1 cellular context compared by ENCODE assay signal in the genomic region with DNA sequence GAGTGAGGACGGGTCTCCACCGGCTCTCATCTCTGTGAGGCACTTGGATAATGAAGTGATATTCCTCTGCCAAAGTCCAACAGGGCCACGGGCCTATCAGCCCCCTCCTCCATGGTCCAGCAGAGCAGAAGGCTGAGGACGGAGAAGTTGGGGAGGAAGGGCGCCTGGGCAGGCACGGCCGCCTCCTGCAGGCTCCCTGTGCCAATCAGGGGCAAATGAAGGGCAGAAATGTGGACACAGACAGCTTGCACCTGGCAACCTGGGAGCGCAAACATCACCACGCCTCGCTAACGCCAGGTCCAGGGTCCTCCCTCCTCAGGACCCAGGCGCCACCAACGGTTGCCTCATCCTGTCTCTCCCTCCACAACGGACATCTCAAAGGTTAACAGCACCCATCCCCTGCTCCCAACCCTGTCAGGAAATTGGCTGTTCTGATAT.
TF ChIP-seq lines count a peak whose summit lies in the region.

No MANE protein-coding gene starts in this region.

TF ChIP-seq in HepG2, 621 proteins besides CTCF, POLR2A, EP300 and RAD21 (continued from another document):
- TF ChIP-seq MAZ (IDR thresholded peaks at IDR 0.05; ENCODE audit: borderline replicate concordance, low read depth, low read length) (no peak), MAZ (CRISPR knock-in tag; IDR thresholded peaks at IDR 0.05; ENCODE audit: low read depth) (0 out of 2 replicates have a peak, but pooled peaks have one; percentile 51), ZNF292 (CRISPR knock-in tag; IDR thresholded peaks at IDR 0.05; ENCODE audit: borderline replicate concordance, low read depth) (peak; percentile 92; the same call in 1 of the 2 replicates), ZBTB38 (CRISPR knock-in tag; IDR thresholded peaks at IDR 0.05) (0 out of 2 replicates have a peak, but pooled peaks have one; percentile 41), REL (CRISPR knock-in tag; conservative IDR thresholded peaks at IDR 0.05) (no peak), CREM (IDR thresholded peaks at IDR 0.05) (peak; percentile 63; the same call in 1 of the 2 replicates), CREM (CRISPR knock-in tag; IDR thresholded peaks at IDR 0.05) (no peak), ZNF530 (CRISPR knock-in tag; IDR thresholded peaks at IDR 0.05; ENCODE audit: low read depth) (no peak), ZNF510 (CRISPR knock-in tag; IDR thresholded peaks at IDR 0.05; ENCODE audit: low read depth) (0 out of 2 replicates have a peak, but pooled peaks have one; percentile 36), NRL (CRISPR knock-in tag; IDR thresholded peaks at IDR 0.05; ENCODE audit: borderline replicate concordance) (peak; percentile 62; the same call in 1 of the 2 replicates), DMAP1 (CRISPR knock-in tag; IDR thresholded peaks at IDR 0.05) (peak; percentile 69; the same call in 1 of the 2 replicates), BCL6 (CRISPR knock-in tag; IDR thresholded peaks at IDR 0.05) (peak; percentile 50; the same call in 1 of the 2 replicates), ESRRA (CRISPR knock-in tag; IDR thresholded peaks at IDR 0.05; ENCODE audit: low read depth) (peak; percentile 72; the same call in 1 of the 2 replicates), ERF (CRISPR knock-in tag; IDR thresholded peaks at IDR 0.05) (0 out of 2 replicates have a peak, but pooled peaks have one; percentile 47), ZNF777 (CRISPR knock-in tag; IDR thresholded peaks at IDR 0.05) (0 out of 2 replicates have a peak, but pooled peaks have one; percentile 36), BORCS8-MEF2B (CRISPR knock-in tag; IDR thresholded peaks at IDR 0.05) (no peak), KDM1A (CRISPR knock-in tag; IDR thresholded peaks at IDR 0.05) (0 out of 2 replicates have a peak, but pooled peaks have one; percentile 49), ATF7 (IDR thresholded peaks at IDR 0.05) (no peak), ATF7 (CRISPR knock-in tag; IDR thresholded peaks at IDR 0.05) (0 out of 2 replicates have a peak, but pooled peaks have one; percentile 36), HDAC1 (CRISPR knock-in tag; IDR thresholded peaks at IDR 0.05) (0 out of 2 replicates have a peak, but pooled peaks have one; percentile 39), ZNF629 (CRISPR knock-in tag; conservative IDR thresholded peaks at IDR 0.05) (0 out of 2 replicates have a peak, but pooled peaks have one; percentile 11)
- TF ChIP-seq, protein P1, sequence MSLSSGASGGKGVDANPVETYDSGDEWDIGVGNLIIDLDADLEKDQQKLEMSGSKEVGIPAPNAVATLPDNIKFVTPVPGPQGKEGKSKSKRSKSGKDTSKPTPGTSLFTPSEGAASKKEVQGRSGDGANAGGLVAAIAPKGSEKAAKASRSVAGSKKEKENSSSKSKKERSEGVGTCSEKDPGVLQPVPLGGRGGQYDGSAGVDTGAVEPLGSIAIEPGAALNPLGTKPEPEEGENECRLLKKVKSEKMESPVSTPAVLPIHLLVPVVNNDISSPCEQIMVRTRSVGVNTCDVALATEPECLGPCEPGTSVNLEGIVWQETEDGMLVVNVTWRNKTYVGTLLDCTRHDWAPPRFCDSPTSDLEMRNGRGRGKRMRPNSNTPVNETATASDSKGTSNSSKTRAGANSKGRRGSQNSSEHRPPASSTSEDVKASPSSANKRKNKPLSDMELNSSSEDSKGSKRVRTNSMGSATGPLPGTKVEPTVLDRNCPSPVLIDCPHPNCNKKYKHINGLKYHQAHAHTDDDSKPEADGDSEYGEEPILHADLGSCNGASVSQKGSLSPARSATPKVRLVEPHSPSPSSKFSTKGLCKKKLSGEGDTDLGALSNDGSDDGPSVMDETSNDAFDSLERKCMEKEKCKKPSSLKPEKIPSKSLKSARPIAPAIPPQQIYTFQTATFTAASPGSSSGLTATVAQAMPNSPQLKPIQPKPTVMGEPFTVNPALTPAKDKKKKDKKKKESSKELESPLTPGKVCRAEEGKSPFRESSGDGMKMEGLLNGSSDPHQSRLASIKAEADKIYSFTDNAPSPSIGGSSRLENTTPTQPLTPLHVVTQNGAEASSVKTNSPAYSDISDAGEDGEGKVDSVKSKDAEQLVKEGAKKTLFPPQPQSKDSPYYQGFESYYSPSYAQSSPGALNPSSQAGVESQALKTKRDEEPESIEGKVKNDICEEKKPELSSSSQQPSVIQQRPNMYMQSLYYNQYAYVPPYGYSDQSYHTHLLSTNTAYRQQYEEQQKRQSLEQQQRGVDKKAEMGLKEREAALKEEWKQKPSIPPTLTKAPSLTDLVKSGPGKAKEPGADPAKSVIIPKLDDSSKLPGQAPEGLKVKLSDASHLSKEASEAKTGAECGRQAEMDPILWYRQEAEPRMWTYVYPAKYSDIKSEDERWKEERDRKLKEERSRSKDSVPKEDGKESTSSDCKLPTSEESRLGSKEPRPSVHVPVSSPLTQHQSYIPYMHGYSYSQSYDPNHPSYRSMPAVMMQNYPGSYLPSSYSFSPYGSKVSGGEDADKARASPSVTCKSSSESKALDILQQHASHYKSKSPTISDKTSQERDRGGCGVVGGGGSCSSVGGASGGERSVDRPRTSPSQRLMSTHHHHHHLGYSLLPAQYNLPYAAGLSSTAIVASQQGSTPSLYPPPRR (CRISPR knock-in tag; IDR thresholded peaks at IDR 0.05; ENCODE audit: borderline replicate concordance) = peak; percentile 70; the same call in 1 of the 2 replicates
- TF ChIP-seq, protein P2, sequence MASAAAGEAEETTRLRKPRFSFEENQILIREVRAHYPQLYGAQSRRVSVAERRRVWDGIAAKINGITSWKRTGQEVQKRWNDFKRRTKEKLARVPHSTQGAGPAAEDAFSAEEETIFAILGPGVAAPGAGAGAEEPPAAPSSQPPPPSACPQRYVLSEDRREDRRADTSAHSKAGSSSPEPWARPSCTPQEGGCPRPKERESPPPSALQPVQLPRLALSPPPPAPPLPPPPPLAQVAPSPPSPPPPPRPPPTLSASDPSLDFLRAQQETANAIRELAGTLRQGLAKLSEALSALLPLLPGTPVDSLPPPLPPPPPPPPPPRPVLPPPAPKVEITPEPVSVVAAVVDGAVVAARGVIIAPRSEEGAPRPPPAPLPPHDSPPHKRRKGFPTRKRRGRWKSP (CRISPR knock-in tag; IDR thresholded peaks at IDR 0.05) = peak; percentile 96
- TF ChIP-seq, protein P3, sequence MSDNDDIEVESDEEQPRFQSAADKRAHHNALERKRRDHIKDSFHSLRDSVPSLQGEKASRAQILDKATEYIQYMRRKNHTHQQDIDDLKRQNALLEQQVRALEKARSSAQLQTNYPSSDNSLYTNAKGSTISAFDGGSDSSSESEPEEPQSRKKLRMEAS (IDR thresholded peaks at IDR 0.05) = peak; percentile 37; the same call in 1 of the 2 replicates
- TF ChIP-seq, protein P4, sequence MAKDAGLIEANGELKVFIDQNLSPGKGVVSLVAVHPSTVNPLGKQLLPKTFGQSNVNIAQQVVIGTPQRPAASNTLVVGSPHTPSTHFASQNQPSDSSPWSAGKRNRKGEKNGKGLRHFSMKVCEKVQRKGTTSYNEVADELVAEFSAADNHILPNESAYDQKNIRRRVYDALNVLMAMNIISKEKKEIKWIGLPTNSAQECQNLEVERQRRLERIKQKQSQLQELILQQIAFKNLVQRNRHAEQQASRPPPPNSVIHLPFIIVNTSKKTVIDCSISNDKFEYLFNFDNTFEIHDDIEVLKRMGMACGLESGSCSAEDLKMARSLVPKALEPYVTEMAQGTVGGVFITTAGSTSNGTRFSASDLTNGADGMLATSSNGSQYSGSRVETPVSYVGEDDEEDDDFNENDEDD (CRISPR knock-in tag; IDR thresholded peaks at IDR 0.05; ENCODE audit: borderline replicate concordance) = peak; percentile 19; the same call in 1 of the 2 replicates
